ENCODE assay signal across 24 cellular contexts in genomic region chr1:68164970-68165369, GRCh38.
"Had no signal": no experiment of that assay in that cellular context is flagged by ENCODE, and none has a peak within 500 bp of the region (broad histone marks: within the 10 kb centered on the region; RNA-seq: fewer than 3 reads in every experiment).

No MANE protein-coding gene starts in this region.

- H3K27me3 ChIP-seq: ovary, right lobe of liver, sigmoid colon, stomach, thyroid gland, tibial nerve, upper lobe of right lung, uterus had no signal

- H3K9ac ChIP-seq: parathyroid adenoma had no signal

- H2AFZ ChIP-seq: parathyroid adenoma had no signal

- H3K36me3 ChIP-seq: ovary, right lobe of liver, thyroid gland, upper lobe of right lung, uterus had no signal

- H3K79me2 ChIP-seq: parathyroid adenoma had no signal

- H3K27ac ChIP-seq: ovary, parathyroid adenoma, psoas muscle, right lobe of liver, stomach, thoracic aorta, thyroid gland, tibial nerve, upper lobe of right lung, uterus had no signal

- ATAC-seq: naive thymus-derived CD4-positive, alpha-beta T cell; right cardiac atrium; right lobe of liver; stimulated activated effector memory CD8-positive, alpha-beta T cell treated with anti-CD3 and anti-CD28 coated beads, Interleukin-12 subunit alpha, Interleukin-12 subunit beta, amount 100 ng/mL, for 72 hours; stimulated activated naive B cell treated with anti-CD40 and anti-IgM and Interleukin-4, amounts not matched to agents 10 μg/mL and 1 μg/mL and 100 μg/mL, for 72 hours; upper lobe of right lung had no signal

- DNase-seq: naive thymus-derived CD4-positive, alpha-beta T cell; nephron progenitor cell; occipital lobe; ovary; posterior cingulate gyrus; psoas muscle; right cardiac atrium; right lobe of liver; sigmoid colon; small intestine; stimulated activated CD4-positive, alpha-beta T cell treated with anti-CD3 and anti-CD28 coated beads, Interleukin-15, amount 100 ng/mL, for 24 hours; stimulated activated CD4-positive, alpha-beta T cell treated with anti-CD3 and anti-CD28 coated beads, Interleukin-2, amount 100 ng/mL, for 24 hours; stimulated activated CD4-positive, alpha-beta T cell treated with anti-CD3 and anti-CD28 coated beads, Interleukin-2, amount 100 ng/mL, for 48 hours; stimulated activated CD4-positive, alpha-beta T cell treated with anti-CD3 and anti-CD28 coated beads, Interleukin-4, amount 100 ng/mL, for 24 hours; stimulated activated naive B cell treated with anti-CD40 and anti-IgM and Interleukin-4, amounts not matched to agents 10 μg/mL and 1 μg/mL and 100 μg/mL, for 72 hours; stimulated activated naive CD4-positive, alpha-beta T cell treated with Interleukin-2 at 50 U/mL for 16 hours; stomach; thyroid gland; upper lobe of right lung; uterus had no signal

- H3K9me3 ChIP-seq: ovary, psoas muscle, right lobe of liver, sigmoid colon, stomach, thoracic aorta, thyroid gland, tibial nerve, upper lobe of right lung, uterus had no signal

- H3K4me3 ChIP-seq: ovary, psoas muscle, right lobe of liver, sigmoid colon, stomach, thoracic aorta, thyroid gland, tibial nerve, upper lobe of right lung, uterus had no signal

- H3K4me1 ChIP-seq: parathyroid adenoma, thyroid gland, upper lobe of right lung, uterus had no signal
